8 cellular contexts compared by ENCODE assay signal in the genomic region with DNA sequence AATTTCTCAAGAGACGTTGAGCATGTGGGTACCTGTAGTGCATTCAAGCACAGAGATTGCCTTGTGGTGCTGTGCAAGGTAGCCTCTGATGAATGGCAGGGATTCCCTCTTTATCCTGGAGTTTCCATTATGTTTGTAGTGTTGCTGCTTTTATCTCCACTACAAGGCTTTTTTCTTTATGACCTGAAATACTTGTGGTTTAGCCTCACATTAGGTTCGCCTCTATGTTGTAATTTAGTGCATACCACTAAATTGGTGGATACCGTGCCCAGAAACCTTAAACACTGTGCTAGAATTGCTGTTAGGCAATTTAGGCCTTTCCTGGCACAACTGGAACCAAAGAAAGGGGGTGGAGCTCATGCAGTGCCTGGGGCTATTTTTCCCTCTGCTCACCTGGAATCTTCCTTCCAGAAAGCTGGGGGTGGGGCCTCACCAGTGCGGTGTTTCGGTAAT.
DNase-seq lines count a peak whose midpoint lies in the region; ATAC-seq and TF ChIP-seq lines count a peak whose summit lies in the region.
"Had no signal": no experiment of that assay in that cellular context is flagged by ENCODE, and none has a peak within 500 bp of the region (broad histone marks: within the 10 kb centered on the region; RNA-seq: fewer than 3 reads in every experiment).

No MANE protein-coding gene starts in this region.

- H3K4me1 ChIP-seq in HEK293 (ENCODE audit: control insufficient read depth, insufficient read depth, low read length) (peaks cover 10% of the 10 kb centered on the region; the same call in 1 of the 2 replicates), vagina (peaks cover 27% of the 10 kb centered on the region)

- TF ChIP-seq POLR2A in vagina (IDR thresholded peaks at IDR 0.05) = no peak

- H3K36me3 ChIP-seq in HEK293 (ENCODE audit: control insufficient read depth in 2 of 2, insufficient read depth in 1 of 2, low read length in 2 of 2) = no peaks in the 10 kb centered on the region
- H3K36me3 ChIP-seq in vagina = no peaks in the 10 kb centered on the region
- H3K36me3 ChIP-seq: SJCRH30 had no signal

- intact Hi-C loops in vagina (cut with DNase I) = no loop called here

- POLR2A ChIA-PET in HEK293 (lab: Yijun Ruan, JAX) = interaction anchor here (1.1 to 1.4 kb wide), 3 partner anchors 76 to 89 kb away, joined by 4 to 11 read pairs (median 5); a partner anchor contains a TSS

- no peak overlapping the region for H3K27ac ChIP-seq in HEK293 (ENCODE audit: extremely low read depth, low read depth, low read length)
- H3K27ac ChIP-seq in substantia nigra (ENCODE audit: low read depth, low read length, poor library complexity, severe bottlenecking) = peak overlapping the region; percentile 99
- no peak overlapping the region for H3K27ac ChIP-seq in vagina
- H3K27ac ChIP-seq: SJCRH30 had no signal

- no peaks in the 10 kb centered on the region for H3K27me3 ChIP-seq in vagina
- H3K27me3 ChIP-seq: SJCRH30 had no signal

- CTCF ChIA-PET in HEK293 (lab: Yijun Ruan, JAX) = interaction anchor here (0.7 to 2.5 kb wide), 10 partner anchors 10 to 358 kb away, joined by 3 to 14 read pairs (median 4); a partner anchor contains a TSS

- no peak overlapping the region for H3K4me3 ChIP-seq in HEK293 (ENCODE audit: low read depth, low read length)
- no peak overlapping the region for H3K4me3 ChIP-seq in vagina
- H3K4me3 ChIP-seq: SJCRH30 had no signal

- TF ChIP-seq CTCF in HEK293 (tag by site-specific recombination; IDR thresholded peaks at IDR 0.05) (no peak), vagina (IDR thresholded peaks at IDR 0.05) (no peak)

- ATAC-seq in HG03025 (IDR thresholded peaks at IDR 0.05; ENCODE audit: low FRiP score, unreplicated experiment) = no peak

- DNase-seq in NCI-H226 = peak; percentile 97
- peak; percentile 90 for DNase-seq in fibroblast of gingiva (ENCODE audit: low read depth)
- peak in 1 of 49 donors; percentile 15 for DNase-seq in substantia nigra (lab: John Stamatoyannopoulos, UW)
- no peak for DNase-seq in GM19238 (ENCODE audit: insufficient read length, low spot score)
- no peak for DNase-seq in vagina (ENCODE audit: extremely low spot score in 2 of 2)

- H3K9me3 ChIP-seq in HEK293 (ENCODE audit: control insufficient read depth, insufficient read depth, low read depth, low read length) (no peaks in the 10 kb centered on the region), vagina (no peaks in the 10 kb centered on the region)
- H3K9me3 ChIP-seq: SJCRH30 had no signal

TF ChIP-seq in HEK293, 187 proteins besides CTCF, POLR2A, EP300 and RAD21 (continues in another document):
- TF ChIP-seq KLF10 (tag by site-specific recombination; IDR thresholded peaks at IDR 0.05) (0 out of 2 replicates have a peak, but pooled peaks have one; percentile 44), ZNF610 (tag by site-specific recombination; IDR thresholded peaks at IDR 0.05; ENCODE audit: borderline replicate concordance) (no peak), ZNF510 (tag by site-specific recombination; IDR thresholded peaks at IDR 0.05; ENCODE audit: insufficient replicate concordance) (no peak), ZNF776 (tag by site-specific recombination; IDR thresholded peaks at IDR 0.05; ENCODE audit: borderline replicate concordance) (no peak), ZBTB1 (tag by site-specific recombination; IDR thresholded peaks at IDR 0.05) (no peak), ZBTB20 (tag by site-specific recombination; IDR thresholded peaks at IDR 0.05) (no peak), SP2 (tag by site-specific recombination; IDR thresholded peaks at IDR 0.05) (no peak), HOXA7 (CRISPR knock-in tag; IDR thresholded peaks at IDR 0.05; ENCODE audit: borderline replicate concordance) (no peak)
- TF ChIP-seq, protein P1, sequence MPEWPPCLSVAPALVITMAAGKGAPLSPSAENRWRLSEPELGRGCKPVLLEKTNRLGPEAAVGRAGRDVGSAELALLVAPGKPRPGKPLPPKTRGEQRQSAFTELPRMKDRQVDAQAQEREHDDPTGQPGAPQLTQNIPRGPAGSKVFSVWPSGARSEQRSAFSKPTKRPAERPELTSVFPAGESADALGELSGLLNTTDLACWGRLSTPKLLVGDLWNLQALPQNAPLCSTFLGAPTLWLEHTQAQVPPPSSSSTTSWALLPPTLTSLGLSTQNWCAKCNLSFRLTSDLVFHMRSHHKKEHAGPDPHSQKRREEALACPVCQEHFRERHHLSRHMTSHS (tag by site-specific recombination; IDR thresholded peaks at IDR 0.05) = no peak
- TF ChIP-seq, protein P2, sequence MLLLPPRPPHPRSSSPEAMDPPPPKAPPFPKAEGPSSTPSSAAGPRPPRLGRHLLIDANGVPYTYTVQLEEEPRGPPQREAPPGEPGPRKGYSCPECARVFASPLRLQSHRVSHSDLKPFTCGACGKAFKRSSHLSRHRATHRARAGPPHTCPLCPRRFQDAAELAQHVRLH (tag by site-specific recombination; IDR thresholded peaks at IDR 0.05) = 0 out of 2 replicates have a peak, but pooled peaks have one; percentile 56
- TF ChIP-seq, protein P3, sequence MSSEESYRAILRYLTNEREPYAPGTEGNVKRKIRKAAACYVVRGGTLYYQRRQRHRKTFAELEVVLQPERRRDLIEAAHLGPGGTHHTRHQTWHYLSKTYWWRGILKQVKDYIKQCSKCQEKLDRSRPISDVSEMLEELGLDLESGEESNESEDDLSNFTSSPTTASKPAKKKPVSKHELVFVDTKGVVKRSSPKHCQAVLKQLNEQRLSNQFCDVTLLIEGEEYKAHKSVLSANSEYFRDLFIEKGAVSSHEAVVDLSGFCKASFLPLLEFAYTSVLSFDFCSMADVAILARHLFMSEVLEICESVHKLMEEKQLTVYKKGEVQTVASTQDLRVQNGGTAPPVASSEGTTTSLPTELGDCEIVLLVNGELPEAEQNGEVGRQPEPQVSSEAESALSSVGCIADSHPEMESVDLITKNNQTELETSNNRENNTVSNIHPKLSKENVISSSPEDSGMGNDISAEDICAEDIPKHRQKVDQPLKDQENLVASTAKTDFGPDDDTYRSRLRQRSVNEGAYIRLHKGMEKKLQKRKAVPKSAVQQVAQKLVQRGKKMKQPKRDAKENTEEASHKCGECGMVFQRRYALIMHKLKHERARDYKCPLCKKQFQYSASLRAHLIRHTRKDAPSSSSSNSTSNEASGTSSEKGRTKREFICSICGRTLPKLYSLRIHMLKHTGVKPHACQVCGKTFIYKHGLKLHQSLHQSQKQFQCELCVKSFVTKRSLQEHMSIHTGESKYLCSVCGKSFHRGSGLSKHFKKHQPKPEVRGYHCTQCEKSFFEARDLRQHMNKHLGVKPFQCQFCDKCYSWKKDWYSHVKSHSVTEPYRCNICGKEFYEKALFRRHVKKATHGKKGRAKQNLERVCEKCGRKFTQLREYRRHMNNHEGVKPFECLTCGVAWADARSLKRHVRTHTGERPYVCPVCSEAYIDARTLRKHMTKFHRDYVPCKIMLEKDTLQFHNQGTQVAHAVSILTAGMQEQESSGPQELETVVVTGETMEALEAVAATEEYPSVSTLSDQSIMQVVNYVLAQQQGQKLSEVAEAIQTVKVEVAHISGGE (tag by site-specific recombination; conservative IDR thresholded peaks at IDR 0.05; ENCODE audit: low read depth) = no peak
- TF ChIP-seq, protein P4, sequence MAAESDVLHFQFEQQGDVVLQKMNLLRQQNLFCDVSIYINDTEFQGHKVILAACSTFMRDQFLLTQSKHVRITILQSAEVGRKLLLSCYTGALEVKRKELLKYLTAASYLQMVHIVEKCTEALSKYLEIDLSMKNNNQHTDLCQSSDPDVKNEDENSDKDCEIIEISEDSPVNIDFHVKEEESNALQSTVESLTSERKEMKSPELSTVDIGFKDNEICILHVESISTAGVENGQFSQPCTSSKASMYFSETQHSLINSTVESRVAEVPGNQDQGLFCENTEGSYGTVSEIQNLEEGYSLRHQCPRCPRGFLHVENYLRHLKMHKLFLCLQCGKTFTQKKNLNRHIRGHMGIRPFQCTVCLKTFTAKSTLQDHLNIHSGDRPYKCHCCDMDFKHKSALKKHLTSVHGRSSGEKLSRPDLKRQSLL (tag by site-specific recombination; IDR thresholded peaks at IDR 0.05) = no peak
- TF ChIP-seq, protein P5, sequence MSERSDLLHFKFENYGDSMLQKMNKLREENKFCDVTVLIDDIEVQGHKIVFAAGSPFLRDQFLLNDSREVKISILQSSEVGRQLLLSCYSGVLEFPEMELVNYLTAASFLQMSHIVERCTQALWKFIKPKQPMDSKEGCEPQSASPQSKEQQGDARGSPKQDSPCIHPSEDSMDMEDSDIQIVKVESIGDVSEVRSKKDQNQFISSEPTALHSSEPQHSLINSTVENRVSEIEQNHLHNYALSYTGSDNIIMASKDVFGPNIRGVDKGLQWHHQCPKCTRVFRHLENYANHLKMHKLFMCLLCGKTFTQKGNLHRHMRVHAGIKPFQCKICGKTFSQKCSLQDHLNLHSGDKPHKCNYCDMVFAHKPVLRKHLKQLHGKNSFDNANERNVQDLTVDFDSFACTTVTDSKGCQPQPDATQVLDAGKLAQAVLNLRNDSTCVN (tag by site-specific recombination; optimal IDR thresholded peaks at IDR 0.05) = no peak
- TF ChIP-seq, protein P6, sequence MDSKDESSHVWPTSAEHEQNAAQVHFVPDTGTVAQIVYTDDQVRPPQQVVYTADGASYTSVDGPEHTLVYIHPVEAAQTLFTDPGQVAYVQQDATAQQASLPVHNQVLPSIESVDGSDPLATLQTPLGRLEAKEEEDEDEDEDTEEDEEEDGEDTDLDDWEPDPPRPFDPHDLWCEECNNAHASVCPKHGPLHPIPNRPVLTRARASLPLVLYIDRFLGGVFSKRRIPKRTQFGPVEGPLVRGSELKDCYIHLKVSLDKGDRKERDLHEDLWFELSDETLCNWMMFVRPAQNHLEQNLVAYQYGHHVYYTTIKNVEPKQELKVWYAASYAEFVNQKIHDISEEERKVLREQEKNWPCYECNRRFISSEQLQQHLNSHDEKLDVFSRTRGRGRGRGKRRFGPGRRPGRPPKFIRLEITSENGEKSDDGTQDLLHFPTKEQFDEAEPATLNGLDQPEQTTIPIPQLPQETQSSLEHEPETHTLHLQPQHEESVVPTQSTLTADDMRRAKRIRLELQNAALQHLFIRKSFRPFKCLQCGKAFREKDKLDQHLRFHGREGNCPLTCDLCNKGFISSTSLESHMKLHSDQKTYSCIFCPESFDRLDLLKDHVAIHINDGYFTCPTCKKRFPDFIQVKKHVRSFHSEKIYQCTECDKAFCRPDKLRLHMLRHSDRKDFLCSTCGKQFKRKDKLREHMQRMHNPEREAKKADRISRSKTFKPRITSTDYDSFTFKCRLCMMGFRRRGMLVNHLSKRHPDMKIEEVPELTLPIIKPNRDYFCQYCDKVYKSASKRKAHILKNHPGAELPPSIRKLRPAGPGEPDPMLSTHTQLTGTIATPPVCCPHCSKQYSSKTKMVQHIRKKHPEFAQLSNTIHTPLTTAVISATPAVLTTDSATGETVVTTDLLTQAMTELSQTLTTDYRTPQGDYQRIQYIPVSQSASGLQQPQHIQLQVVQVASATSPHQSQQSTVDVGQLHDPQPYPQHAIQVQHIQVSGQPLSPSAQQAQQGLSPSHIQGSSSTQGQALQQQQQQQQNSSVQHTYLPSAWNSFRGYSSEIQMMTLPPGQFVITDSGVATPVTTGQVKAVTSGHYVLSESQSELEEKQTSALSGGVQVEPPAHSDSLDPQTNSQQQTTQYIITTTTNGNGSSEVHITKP (tag by site-specific recombination; IDR thresholded peaks at IDR 0.05) = peak; percentile 91

Comparison
In these comparisons a context has a peak if more than half of its experiments do, and no peak if none do; other contexts are left out.
1. DNase-seq: peak in NCI-H226 (single experiment) and fibroblast of gingiva (single experiment); none in GM19238 (single experiment) and vagina (0 of 2).